1 cellular context compared by ENCODE assay signal in the genomic region with DNA sequence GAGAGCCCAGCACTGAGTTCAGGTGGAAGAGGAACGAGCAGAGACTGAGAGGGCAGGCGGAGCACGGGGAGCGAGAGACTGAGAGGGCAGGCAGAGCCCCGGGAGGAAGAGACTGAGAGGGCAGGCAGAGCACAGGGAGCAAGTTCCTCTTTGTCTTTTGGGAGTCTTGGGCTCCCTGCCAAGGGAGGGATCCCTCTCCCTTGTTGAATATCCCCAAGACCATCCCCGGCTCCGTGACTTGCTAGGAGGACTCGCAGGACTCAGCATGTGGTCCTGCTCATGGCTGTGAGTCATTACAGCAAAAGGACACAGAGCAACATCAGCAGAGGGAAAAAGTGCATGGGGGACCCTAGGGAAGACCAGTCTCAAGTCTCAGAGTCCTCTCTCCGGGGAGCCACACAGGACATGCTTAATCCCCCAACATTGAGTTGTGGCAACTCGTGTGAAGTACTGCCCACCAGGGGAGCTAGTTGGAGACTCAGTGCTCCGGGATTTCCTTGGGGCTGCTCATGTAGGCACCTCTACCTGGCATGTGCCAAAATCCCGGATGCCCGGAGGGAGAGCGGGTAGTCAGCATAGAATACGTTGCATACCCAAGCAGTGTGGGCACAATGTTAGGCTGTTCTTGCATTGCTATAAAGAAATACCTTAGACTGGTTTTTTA.
A peak's percentile ranks its signal among the peaks of the same experiment; 100 is the strongest.
TF ChIP-seq lines count a peak whose summit lies in the region.

No MANE protein-coding gene starts in this region.

TF ChIP-seq in HEK293, 187 proteins besides CTCF, POLR2A, EP300 and RAD21 (continued from another document):
- TF ChIP-seq, protein P1, sequence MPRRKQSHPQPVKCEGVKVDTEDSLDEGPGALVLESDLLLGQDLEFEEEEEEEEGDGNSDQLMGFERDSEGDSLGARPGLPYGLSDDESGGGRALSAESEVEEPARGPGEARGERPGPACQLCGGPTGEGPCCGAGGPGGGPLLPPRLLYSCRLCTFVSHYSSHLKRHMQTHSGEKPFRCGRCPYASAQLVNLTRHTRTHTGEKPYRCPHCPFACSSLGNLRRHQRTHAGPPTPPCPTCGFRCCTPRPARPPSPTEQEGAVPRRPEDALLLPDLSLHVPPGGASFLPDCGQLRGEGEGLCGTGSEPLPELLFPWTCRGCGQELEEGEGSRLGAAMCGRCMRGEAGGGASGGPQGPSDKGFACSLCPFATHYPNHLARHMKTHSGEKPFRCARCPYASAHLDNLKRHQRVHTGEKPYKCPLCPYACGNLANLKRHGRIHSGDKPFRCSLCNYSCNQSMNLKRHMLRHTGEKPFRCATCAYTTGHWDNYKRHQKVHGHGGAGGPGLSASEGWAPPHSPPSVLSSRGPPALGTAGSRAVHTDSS (tag by site-specific recombination; IDR thresholded peaks at IDR 0.05), result no peak
- peak; percentile 88 for TF ChIP-seq ZIC2 (tag by site-specific recombination; IDR thresholded peaks at IDR 0.05)
- TF ChIP-seq KLF9 (tag by site-specific recombination; IDR thresholded peaks at IDR 0.05; ENCODE audit: low read depth), result no peak
- peak; percentile 71 for TF ChIP-seq GLIS1 (tag by site-specific recombination; IDR thresholded peaks at IDR 0.05)
- no peak for TF ChIP-seq RBAK (tag by site-specific recombination; IDR thresholded peaks at IDR 0.05)
- TF ChIP-seq ZBTB48 (tag by site-specific recombination; IDR thresholded peaks at IDR 0.05), result peak; percentile 60
- no peak for TF ChIP-seq ZBTB21 (tag by site-specific recombination; IDR thresholded peaks at IDR 0.05)
- no peak for TF ChIP-seq ZBTB20 (tag by site-specific recombination; IDR thresholded peaks at IDR 0.05)
- no peak for TF ChIP-seq ZNF266 (tag by site-specific recombination; IDR thresholded peaks at IDR 0.05; ENCODE audit: low read depth)
- TF ChIP-seq WT1 (tag by site-specific recombination; IDR thresholded peaks at IDR 0.05), result 0 out of 2 replicates have a peak, but pooled peaks have one; percentile 43
- TF ChIP-seq, protein P2, sequence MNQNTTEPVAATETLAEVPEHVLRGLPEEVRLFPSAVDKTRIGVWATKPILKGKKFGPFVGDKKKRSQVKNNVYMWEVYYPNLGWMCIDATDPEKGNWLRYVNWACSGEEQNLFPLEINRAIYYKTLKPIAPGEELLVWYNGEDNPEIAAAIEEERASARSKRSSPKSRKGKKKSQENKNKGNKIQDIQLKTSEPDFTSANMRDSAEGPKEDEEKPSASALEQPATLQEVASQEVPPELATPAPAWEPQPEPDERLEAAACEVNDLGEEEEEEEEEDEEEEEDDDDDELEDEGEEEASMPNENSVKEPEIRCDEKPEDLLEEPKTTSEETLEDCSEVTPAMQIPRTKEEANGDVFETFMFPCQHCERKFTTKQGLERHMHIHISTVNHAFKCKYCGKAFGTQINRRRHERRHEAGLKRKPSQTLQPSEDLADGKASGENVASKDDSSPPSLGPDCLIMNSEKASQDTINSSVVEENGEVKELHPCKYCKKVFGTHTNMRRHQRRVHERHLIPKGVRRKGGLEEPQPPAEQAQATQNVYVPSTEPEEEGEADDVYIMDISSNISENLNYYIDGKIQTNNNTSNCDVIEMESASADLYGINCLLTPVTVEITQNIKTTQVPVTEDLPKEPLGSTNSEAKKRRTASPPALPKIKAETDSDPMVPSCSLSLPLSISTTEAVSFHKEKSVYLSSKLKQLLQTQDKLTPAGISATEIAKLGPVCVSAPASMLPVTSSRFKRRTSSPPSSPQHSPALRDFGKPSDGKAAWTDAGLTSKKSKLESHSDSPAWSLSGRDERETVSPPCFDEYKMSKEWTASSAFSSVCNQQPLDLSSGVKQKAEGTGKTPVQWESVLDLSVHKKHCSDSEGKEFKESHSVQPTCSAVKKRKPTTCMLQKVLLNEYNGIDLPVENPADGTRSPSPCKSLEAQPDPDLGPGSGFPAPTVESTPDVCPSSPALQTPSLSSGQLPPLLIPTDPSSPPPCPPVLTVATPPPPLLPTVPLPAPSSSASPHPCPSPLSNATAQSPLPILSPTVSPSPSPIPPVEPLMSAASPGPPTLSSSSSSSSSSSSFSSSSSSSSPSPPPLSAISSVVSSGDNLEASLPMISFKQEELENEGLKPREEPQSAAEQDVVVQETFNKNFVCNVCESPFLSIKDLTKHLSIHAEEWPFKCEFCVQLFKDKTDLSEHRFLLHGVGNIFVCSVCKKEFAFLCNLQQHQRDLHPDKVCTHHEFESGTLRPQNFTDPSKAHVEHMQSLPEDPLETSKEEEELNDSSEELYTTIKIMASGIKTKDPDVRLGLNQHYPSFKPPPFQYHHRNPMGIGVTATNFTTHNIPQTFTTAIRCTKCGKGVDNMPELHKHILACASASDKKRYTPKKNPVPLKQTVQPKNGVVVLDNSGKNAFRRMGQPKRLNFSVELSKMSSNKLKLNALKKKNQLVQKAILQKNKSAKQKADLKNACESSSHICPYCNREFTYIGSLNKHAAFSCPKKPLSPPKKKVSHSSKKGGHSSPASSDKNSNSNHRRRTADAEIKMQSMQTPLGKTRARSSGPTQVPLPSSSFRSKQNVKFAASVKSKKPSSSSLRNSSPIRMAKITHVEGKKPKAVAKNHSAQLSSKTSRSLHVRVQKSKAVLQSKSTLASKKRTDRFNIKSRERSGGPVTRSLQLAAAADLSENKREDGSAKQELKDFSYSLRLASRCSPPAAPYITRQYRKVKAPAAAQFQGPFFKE (tag by site-specific recombination; IDR thresholded peaks at IDR 0.05; ENCODE audit: borderline replicate concordance), result no peak
- 0 out of 2 replicates have a peak, but pooled peaks have one; percentile 10 for TF ChIP-seq GLIS2 (tag by site-specific recombination; IDR thresholded peaks at IDR 0.05)
